Comparison of ENCODE assay signal across 23 cellular contexts in genomic region chr4:72446353-72447055, GRCh38.
"Had no signal": no experiment of that assay in that cellular context is flagged by ENCODE, and none has a peak within 500 bp of the region (broad histone marks: within the 10 kb centered on the region; RNA-seq: fewer than 3 reads in every experiment).

No MANE protein-coding gene starts in this region.

- H3K4me3 Mint-ChIP-seq: activated B cell treated with CpG ODN at 0.5 μM for 24 hours; activated CD4-positive, alpha-beta memory T cell treated with anti-CD3 and anti-CD28 coated beads, Interleukin-2, amount 10 ng/mL, durations not matched to agents 7 days and 5 days; activated CD8-positive, alpha-beta memory T cell treated with anti-CD3 and anti-CD28 coated beads, Interleukin-2, amount 10 ng/mL, durations not matched to agents 7 days and 5 days; activated naive CD8-positive, alpha-beta T cell treated with anti-CD3 and anti-CD28 coated beads for 36 hours; nephron progenitor cell; type B pancreatic cell had no signal

- DNase-seq: activated B cell treated with CpG ODN at 0.5 μM for 24 hours; activated CD4-positive, alpha-beta memory T cell treated with anti-CD3 and anti-CD28 coated beads, Interleukin-2, amount 10 ng/mL, durations not matched to agents 7 days and 5 days; activated CD4-positive, alpha-beta T cell treated with anti-CD3 and anti-CD28 coated beads for 48 hours; activated CD8-positive, alpha-beta memory T cell treated with anti-CD3 and anti-CD28 coated beads, Interleukin-2, amount 10 ng/mL, durations not matched to agents 7 days and 5 days; activated naive CD4-positive, alpha-beta T cell; activated naive CD8-positive, alpha-beta T cell treated with anti-CD3 and anti-CD28 coated beads for 36 hours; amygdala; body of pancreas; caudate nucleus; dorsolateral prefrontal cortex; kidney; mammary epithelial cell; nephron progenitor cell; nucleus accumbens; retina; stimulated activated CD4-positive, alpha-beta T cell treated with anti-CD3 and anti-CD28 coated beads, Interleukin-2, amount 100 ng/mL, for 24 hours; stimulated activated naive CD4-positive, alpha-beta T cell treated with Interleukin-2 at 50 U/mL for 16 hours; T-helper 1 cell; T-helper 9 cell had no signal

- ATAC-seq: activated CD8-positive, alpha-beta memory T cell treated with anti-CD3 and anti-CD28 coated beads, Interleukin-2, amount 10 ng/mL, durations not matched to agents 7 days and 5 days; body of pancreas; left lobe of liver had no signal

- H3K27me3 Mint-ChIP-seq: activated B cell treated with CpG ODN at 0.5 μM for 24 hours; activated CD4-positive, alpha-beta memory T cell treated with anti-CD3 and anti-CD28 coated beads, Interleukin-2, amount 10 ng/mL, durations not matched to agents 7 days and 5 days; activated CD8-positive, alpha-beta memory T cell treated with anti-CD3 and anti-CD28 coated beads, Interleukin-2, amount 10 ng/mL, durations not matched to agents 7 days and 5 days; activated naive CD8-positive, alpha-beta T cell treated with anti-CD3 and anti-CD28 coated beads for 36 hours; type B pancreatic cell had no signal

- H3K9me3 Mint-ChIP-seq: activated B cell treated with CpG ODN at 0.5 μM for 24 hours; activated CD4-positive, alpha-beta memory T cell treated with anti-CD3 and anti-CD28 coated beads, Interleukin-2, amount 10 ng/mL, durations not matched to agents 7 days and 5 days; activated naive CD8-positive, alpha-beta T cell treated with anti-CD3 and anti-CD28 coated beads for 36 hours; nephron progenitor cell; type B pancreatic cell had no signal

- H3K36me3 Mint-ChIP-seq: activated CD8-positive, alpha-beta memory T cell treated with anti-CD3 and anti-CD28 coated beads, Interleukin-2, amount 10 ng/mL, durations not matched to agents 7 days and 5 days; activated naive CD8-positive, alpha-beta T cell treated with anti-CD3 and anti-CD28 coated beads for 36 hours; type B pancreatic cell had no signal

- H3K9me3 ChIP-seq: body of pancreas had no signal

- H3K27me3 ChIP-seq: body of pancreas, dorsolateral prefrontal cortex had no signal

- H3K27ac Mint-ChIP-seq: activated B cell treated with CpG ODN at 0.5 μM for 24 hours; activated CD4-positive, alpha-beta memory T cell treated with anti-CD3 and anti-CD28 coated beads, Interleukin-2, amount 10 ng/mL, durations not matched to agents 7 days and 5 days; activated CD8-positive, alpha-beta memory T cell treated with anti-CD3 and anti-CD28 coated beads, Interleukin-2, amount 10 ng/mL, durations not matched to agents 7 days and 5 days; activated naive CD8-positive, alpha-beta T cell treated with anti-CD3 and anti-CD28 coated beads for 36 hours; nephron progenitor cell; type B pancreatic cell had no signal

- H3K4me3 ChIP-seq: body of pancreas, dorsolateral prefrontal cortex had no signal

- H3K27ac ChIP-seq: body of pancreas, epithelial cell of prostate had no signal

- H3K4me1 Mint-ChIP-seq: activated B cell treated with CpG ODN at 0.5 μM for 24 hours; activated CD4-positive, alpha-beta memory T cell treated with anti-CD3 and anti-CD28 coated beads, Interleukin-2, amount 10 ng/mL, durations not matched to agents 7 days and 5 days; activated CD8-positive, alpha-beta memory T cell treated with anti-CD3 and anti-CD28 coated beads, Interleukin-2, amount 10 ng/mL, durations not matched to agents 7 days and 5 days; activated naive CD8-positive, alpha-beta T cell treated with anti-CD3 and anti-CD28 coated beads for 36 hours had no signal

- FAIRE-seq: colon, kidney had no signal

- H3K4me1 ChIP-seq: body of pancreas had no signal
